In the genomic region with DNA sequence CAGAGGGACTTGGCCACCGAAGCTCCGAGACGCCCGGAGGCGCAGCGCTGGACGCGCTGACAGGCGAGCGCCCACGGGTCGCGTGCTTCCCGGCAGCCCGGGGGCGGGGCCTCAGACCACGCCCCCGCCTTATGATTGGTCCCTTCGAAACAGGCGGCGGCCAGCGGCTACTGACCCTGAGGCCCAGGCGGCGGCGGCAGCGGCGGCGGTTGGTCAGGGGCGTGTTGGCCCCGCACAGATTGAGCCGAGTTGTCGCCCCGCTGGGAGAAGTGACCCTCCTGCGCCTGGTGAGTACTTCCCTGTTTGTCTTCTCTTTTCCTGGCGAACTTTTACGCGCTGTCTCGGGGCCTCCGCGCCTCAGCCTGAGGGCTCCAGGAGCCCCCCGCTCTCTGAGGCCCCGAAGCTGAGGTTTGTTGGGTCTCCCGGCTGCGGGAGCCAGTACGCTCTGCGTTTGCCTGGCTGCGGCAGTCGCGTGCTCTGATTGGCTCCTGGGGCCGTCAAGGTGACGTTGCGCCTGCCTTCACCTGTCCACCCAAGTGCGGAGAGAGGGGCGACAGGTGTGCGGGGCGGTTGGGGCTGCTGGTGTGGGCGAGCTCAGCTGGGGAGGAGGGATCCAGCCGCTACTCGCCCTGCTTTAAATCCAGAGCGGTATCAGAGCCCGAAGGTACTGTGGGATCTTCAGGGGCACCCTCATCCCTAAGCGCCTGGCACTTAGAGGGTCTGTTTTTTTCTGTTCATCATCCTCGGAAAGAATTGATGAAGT, we compare ENCODE assay signal across 1 cellular context.
TF ChIP-seq lines count a peak whose summit lies in the region.

A gene (plus strand): TSS at position 186 of the 763 bp plus-strand sequence. CDS start 21,221 bp downstream, outside the sequence.

TF ChIP-seq in HepG2, 621 proteins besides CTCF, POLR2A, EP300 and RAD21 (continued from another document and continues in another):
- TF ChIP-seq ZNF605 (CRISPR knock-in tag; IDR thresholded peaks at IDR 0.05) (peak; percentile 77), ZNF430 (CRISPR knock-in tag; IDR thresholded peaks at IDR 0.05) (peak; percentile 88; the same call in 1 of the 2 replicates), ZBTB42 (CRISPR knock-in tag; IDR thresholded peaks at IDR 0.05) (0 out of 2 replicates have a peak, but pooled peaks have one; percentile 20), ZNF468 (CRISPR knock-in tag; IDR thresholded peaks at IDR 0.05) (0 out of 2 replicates have a peak, but pooled peaks have one; percentile 83), ZEB1 (IDR thresholded peaks at IDR 0.05; ENCODE audit: insufficient replicate concordance, low read depth) (peak; percentile 95), ZNF766 (CRISPR knock-in tag; IDR thresholded peaks at IDR 0.05; ENCODE audit: borderline replicate concordance) (0 out of 2 replicates have a peak, but pooled peaks have one; percentile 82), DPF2 (CRISPR knock-in tag; IDR thresholded peaks at IDR 0.05; ENCODE audit: borderline replicate concordance, low read depth) (no peak), CBX1 (IDR thresholded peaks at IDR 0.05; ENCODE audit: low read depth) (peak; percentile 38), SCMH1 (CRISPR knock-in tag; IDR thresholded peaks at IDR 0.05; ENCODE audit: borderline replicate concordance) (no peak), PHF8 (CRISPR knock-in tag; IDR thresholded peaks at IDR 0.05) (peak; percentile 88), ZNF570 (CRISPR knock-in tag; IDR thresholded peaks at IDR 0.05; ENCODE audit: borderline replicate concordance) (no peak), ZSCAN25 (CRISPR knock-in tag; IDR thresholded peaks at IDR 0.05) (peak; percentile 68; the same call in 1 of the 2 replicates), ZNF746 (CRISPR knock-in tag; IDR thresholded peaks at IDR 0.05) (no peak; the same call in 1 of the 2 replicates), ZIK1 (CRISPR knock-in tag; IDR thresholded peaks at IDR 0.05; ENCODE audit: borderline replicate concordance, low read depth) (peak; percentile 95), ZNF501 (CRISPR knock-in tag; IDR thresholded peaks at IDR 0.05) (peak; percentile 83), ZNF552 (CRISPR knock-in tag; IDR thresholded peaks at IDR 0.05; ENCODE audit: borderline replicate concordance) (0 out of 2 replicates have a peak, but pooled peaks have one; percentile 42), KMT2B (CRISPR knock-in tag; IDR thresholded peaks at IDR 0.05) (peak; percentile 73), BORCS8-MEF2B (CRISPR knock-in tag; IDR thresholded peaks at IDR 0.05) (peak; percentile 80; the same call in 1 of the 2 replicates), GATA4 (IDR thresholded peaks at IDR 0.05; ENCODE audit: borderline replicate concordance, low read depth) (0 out of 2 replicates have a peak, but pooled peaks have one; percentile 50), FOXP1 (IDR thresholded peaks at IDR 0.05) (no peak), FOXP1 (CRISPR knock-in tag; IDR thresholded peaks at IDR 0.05) (no peak), CBX5 (CRISPR knock-in tag; IDR thresholded peaks at IDR 0.05; ENCODE audit: borderline replicate concordance) (no peak), BHLHE40 (IDR thresholded peaks at IDR 0.05; ENCODE audit: low read length) (peak; percentile 87), MLLT10 (CRISPR knock-in tag; IDR thresholded peaks at IDR 0.05) (no peak), NFYC (CRISPR knock-in tag; IDR thresholded peaks at IDR 0.05) (peak; percentile 84), ZBTB7A (CRISPR knock-in tag; IDR thresholded peaks at IDR 0.05) (0 out of 2 replicates have a peak, but pooled peaks have one; percentile 12), ATF7 (IDR thresholded peaks at IDR 0.05) (no peak), ATF7 (CRISPR knock-in tag; IDR thresholded peaks at IDR 0.05) (0 out of 2 replicates have a peak, but pooled peaks have one; percentile 27), KAT8 (CRISPR knock-in tag; IDR thresholded peaks at IDR 0.05) (peak; percentile 63), ZNF567 (CRISPR knock-in tag; IDR thresholded peaks at IDR 0.05; ENCODE audit: borderline replicate concordance) (0 out of 2 replicates have a peak, but pooled peaks have one; percentile 67), ERF (CRISPR knock-in tag; IDR thresholded peaks at IDR 0.05) (peak; percentile 72), ZNF337 (CRISPR knock-in tag; IDR thresholded peaks at IDR 0.05; ENCODE audit: borderline replicate concordance, low read depth) (peak; percentile 80; the same call in 1 of the 2 replicates), NCOA1 (CRISPR knock-in tag; IDR thresholded peaks at IDR 0.05) (no peak; the same call in 1 of the 2 replicates), TCF7L2 (IDR thresholded peaks at IDR 0.05; ENCODE audit: low read depth, low read length) (no peak), PTBP1 (IDR thresholded peaks at IDR 0.05; ENCODE audit: low read depth, low read length, poor library complexity, severe bottlenecking) (no peak)
- TF ChIP-seq, protein P1, sequence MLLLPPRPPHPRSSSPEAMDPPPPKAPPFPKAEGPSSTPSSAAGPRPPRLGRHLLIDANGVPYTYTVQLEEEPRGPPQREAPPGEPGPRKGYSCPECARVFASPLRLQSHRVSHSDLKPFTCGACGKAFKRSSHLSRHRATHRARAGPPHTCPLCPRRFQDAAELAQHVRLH (CRISPR knock-in tag; IDR thresholded peaks at IDR 0.05; ENCODE audit: borderline replicate concordance, low read depth): peak; percentile 64; the same call in 1 of the 2 replicates
- TF ChIP-seq, protein P2, sequence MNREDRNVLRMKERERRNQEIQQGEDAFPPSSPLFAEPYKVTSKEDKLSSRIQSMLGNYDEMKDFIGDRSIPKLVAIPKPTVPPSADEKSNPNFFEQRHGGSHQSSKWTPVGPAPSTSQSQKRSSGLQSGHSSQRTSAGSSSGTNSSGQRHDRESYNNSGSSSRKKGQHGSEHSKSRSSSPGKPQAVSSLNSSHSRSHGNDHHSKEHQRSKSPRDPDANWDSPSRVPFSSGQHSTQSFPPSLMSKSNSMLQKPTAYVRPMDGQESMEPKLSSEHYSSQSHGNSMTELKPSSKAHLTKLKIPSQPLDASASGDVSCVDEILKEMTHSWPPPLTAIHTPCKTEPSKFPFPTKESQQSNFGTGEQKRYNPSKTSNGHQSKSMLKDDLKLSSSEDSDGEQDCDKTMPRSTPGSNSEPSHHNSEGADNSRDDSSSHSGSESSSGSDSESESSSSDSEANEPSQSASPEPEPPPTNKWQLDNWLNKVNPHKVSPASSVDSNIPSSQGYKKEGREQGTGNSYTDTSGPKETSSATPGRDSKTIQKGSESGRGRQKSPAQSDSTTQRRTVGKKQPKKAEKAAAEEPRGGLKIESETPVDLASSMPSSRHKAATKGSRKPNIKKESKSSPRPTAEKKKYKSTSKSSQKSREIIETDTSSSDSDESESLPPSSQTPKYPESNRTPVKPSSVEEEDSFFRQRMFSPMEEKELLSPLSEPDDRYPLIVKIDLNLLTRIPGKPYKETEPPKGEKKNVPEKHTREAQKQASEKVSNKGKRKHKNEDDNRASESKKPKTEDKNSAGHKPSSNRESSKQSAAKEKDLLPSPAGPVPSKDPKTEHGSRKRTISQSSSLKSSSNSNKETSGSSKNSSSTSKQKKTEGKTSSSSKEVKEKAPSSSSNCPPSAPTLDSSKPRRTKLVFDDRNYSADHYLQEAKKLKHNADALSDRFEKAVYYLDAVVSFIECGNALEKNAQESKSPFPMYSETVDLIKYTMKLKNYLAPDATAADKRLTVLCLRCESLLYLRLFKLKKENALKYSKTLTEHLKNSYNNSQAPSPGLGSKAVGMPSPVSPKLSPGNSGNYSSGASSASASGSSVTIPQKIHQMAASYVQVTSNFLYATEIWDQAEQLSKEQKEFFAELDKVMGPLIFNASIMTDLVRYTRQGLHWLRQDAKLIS (CRISPR knock-in tag; IDR thresholded peaks at IDR 0.05): no peak
- TF ChIP-seq, protein P3, sequence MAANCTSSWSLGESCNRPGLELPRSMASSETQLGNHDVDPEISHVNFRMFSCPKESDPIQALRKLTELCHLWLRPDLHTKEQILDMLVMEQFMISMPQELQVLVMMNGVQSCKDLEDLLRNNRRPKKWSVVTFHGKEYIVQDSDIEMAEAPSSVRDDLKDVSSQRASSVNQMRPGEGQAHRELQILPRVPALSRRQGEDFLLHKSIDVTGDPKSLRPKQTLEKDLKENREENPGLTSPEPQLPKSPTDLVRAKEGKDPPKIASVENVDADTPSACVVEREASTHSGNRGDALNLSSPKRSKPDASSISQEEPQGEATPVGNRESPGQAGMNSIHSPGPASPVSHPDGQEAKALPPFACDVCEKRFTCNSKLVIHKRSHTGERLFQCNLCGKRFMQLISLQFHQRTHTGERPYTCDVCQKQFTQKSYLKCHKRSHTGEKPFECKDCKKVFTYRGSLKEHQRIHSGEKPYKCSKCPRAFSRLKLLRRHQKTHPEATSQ (CRISPR knock-in tag; IDR thresholded peaks at IDR 0.05; ENCODE audit: borderline replicate concordance): peak; percentile 58; the same call in 1 of the 2 replicates
- TF ChIP-seq, protein P4, sequence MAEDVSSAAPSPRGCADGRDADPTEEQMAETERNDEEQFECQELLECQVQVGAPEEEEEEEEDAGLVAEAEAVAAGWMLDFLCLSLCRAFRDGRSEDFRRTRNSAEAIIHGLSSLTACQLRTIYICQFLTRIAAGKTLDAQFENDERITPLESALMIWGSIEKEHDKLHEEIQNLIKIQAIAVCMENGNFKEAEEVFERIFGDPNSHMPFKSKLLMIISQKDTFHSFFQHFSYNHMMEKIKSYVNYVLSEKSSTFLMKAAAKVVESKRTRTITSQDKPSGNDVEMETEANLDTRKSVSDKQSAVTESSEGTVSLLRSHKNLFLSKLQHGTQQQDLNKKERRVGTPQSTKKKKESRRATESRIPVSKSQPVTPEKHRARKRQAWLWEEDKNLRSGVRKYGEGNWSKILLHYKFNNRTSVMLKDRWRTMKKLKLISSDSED (CRISPR knock-in tag; IDR thresholded peaks at IDR 0.05): peak; percentile 79; the same call in 1 of the 2 replicates
- TF ChIP-seq, protein P5, sequence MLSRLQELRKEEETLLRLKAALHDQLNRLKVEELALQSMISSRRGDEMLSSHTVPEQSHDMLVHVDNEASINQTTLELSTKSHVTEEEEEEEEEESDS (CRISPR knock-in tag; IDR thresholded peaks at IDR 0.05; ENCODE audit: borderline replicate concordance): peak; percentile 71; the same call in 1 of the 2 replicates
- TF ChIP-seq, protein P6, sequence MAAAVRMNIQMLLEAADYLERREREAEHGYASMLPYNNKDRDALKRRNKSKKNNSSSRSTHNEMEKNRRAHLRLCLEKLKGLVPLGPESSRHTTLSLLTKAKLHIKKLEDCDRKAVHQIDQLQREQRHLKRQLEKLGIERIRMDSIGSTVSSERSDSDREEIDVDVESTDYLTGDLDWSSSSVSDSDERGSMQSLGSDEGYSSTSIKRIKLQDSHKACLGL (CRISPR knock-in tag; IDR thresholded peaks at IDR 0.05): peak; percentile 86; the same call in 1 of the 2 replicates
- TF ChIP-seq, protein P7, sequence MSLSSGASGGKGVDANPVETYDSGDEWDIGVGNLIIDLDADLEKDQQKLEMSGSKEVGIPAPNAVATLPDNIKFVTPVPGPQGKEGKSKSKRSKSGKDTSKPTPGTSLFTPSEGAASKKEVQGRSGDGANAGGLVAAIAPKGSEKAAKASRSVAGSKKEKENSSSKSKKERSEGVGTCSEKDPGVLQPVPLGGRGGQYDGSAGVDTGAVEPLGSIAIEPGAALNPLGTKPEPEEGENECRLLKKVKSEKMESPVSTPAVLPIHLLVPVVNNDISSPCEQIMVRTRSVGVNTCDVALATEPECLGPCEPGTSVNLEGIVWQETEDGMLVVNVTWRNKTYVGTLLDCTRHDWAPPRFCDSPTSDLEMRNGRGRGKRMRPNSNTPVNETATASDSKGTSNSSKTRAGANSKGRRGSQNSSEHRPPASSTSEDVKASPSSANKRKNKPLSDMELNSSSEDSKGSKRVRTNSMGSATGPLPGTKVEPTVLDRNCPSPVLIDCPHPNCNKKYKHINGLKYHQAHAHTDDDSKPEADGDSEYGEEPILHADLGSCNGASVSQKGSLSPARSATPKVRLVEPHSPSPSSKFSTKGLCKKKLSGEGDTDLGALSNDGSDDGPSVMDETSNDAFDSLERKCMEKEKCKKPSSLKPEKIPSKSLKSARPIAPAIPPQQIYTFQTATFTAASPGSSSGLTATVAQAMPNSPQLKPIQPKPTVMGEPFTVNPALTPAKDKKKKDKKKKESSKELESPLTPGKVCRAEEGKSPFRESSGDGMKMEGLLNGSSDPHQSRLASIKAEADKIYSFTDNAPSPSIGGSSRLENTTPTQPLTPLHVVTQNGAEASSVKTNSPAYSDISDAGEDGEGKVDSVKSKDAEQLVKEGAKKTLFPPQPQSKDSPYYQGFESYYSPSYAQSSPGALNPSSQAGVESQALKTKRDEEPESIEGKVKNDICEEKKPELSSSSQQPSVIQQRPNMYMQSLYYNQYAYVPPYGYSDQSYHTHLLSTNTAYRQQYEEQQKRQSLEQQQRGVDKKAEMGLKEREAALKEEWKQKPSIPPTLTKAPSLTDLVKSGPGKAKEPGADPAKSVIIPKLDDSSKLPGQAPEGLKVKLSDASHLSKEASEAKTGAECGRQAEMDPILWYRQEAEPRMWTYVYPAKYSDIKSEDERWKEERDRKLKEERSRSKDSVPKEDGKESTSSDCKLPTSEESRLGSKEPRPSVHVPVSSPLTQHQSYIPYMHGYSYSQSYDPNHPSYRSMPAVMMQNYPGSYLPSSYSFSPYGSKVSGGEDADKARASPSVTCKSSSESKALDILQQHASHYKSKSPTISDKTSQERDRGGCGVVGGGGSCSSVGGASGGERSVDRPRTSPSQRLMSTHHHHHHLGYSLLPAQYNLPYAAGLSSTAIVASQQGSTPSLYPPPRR (CRISPR knock-in tag; IDR thresholded peaks at IDR 0.05; ENCODE audit: borderline replicate concordance): no peak
- TF ChIP-seq, protein P8, sequence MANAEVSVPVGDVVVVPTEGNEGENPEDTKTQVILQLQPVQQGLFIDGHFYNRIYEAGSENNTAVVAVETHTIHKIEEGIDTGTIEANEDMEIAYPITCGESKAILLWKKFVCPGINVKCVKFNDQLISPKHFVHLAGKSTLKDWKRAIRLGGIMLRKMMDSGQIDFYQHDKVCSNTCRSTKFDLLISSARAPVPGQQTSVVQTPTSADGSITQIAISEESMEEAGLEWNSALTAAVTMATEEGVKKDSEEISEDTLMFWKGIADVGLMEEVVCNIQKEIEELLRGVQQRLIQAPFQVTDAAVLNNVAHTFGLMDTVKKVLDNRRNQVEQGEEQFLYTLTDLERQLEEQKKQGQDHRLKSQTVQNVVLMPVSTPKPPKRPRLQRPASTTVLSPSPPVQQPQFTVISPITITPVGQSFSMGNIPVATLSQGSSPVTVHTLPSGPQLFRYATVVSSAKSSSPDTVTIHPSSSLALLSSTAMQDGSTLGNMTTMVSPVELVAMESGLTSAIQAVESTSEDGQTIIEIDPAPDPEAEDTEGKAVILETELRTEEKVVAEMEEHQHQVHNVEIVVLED (CRISPR knock-in tag; IDR thresholded peaks at IDR 0.05; ENCODE audit: borderline replicate concordance): peak; percentile 78; the same call in 1 of the 2 replicates
- TF ChIP-seq, protein P9, sequence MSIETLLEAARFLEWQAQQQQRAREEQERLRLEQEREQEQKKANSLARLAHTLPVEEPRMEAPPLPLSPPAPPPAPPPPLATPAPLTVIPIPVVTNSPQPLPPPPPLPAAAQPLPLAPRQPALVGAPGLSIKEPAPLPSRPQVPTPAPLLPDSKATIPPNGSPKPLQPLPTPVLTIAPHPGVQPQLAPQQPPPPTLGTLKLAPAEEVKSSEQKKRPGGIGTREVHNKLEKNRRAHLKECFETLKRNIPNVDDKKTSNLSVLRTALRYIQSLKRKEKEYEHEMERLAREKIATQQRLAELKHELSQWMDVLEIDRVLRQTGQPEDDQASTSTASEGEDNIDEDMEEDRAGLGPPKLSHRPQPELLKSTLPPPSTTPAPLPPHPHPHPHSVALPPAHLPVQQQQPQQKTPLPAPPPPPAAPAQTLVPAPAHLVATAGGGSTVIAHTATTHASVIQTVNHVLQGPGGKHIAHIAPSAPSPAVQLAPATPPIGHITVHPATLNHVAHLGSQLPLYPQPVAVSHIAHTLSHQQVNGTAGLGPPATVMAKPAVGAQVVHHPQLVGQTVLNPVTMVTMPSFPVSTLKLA (IDR thresholded peaks at IDR 0.05): peak; percentile 69
